Comparison of ENCODE assay signal across 9 cellular contexts in the genomic region with DNA sequence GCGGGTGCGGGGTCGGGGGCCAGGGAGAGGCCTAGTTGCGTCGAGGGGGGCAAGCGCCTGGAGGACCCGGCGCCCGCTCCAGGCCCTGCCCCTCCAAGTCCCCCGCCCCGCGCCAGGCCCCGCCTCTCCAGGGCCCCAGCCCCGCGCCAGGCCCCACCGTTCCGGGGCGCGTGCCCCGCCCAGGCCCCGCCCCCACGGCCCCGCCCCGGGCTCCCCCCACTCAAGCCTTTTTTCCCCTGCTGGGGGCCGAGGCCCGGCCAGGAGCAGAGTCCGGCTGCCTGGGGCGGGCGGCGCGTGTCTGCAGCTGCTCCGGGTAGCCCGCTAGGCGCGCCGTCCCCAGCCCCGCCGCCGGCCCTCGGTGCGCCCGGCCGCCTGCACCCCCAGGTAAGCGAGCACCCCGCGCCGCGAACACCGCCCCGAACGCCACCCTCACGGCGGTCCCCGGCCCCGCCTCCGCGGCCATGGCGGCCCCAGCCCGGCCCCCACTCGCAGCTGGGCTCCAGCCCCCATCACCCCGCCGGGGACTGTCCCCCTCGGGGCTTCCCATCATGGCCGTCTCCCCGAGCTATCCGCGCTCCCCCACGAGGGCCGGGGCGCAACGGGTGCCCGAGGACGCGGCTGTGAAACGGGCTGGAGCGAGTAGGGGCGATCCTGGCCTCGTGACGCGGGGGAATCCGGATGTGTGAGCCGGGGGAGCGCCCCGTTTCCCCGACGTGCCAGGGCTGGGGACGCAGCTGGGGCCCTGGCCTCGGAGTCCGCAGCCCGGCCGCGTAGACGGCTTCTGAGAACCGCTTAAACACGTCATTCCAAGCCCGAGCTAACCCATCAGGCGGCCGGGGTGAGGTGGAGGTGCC. TPM values are rescaled to one million over a fixed set of nuclear protein-coding genes. Genes with fewer than 3 reads are reported as not detected.
DNase-seq lines count a peak whose midpoint lies in the region; ATAC-seq and TF ChIP-seq lines count a peak whose summit lies in the region.
"Had no signal": no experiment of that assay in that cellular context is flagged by ENCODE, and none has a peak within 500 bp of the region (broad histone marks: within the 10 kb centered on the region; RNA-seq: fewer than 3 reads in every experiment).

A gene with protein sequence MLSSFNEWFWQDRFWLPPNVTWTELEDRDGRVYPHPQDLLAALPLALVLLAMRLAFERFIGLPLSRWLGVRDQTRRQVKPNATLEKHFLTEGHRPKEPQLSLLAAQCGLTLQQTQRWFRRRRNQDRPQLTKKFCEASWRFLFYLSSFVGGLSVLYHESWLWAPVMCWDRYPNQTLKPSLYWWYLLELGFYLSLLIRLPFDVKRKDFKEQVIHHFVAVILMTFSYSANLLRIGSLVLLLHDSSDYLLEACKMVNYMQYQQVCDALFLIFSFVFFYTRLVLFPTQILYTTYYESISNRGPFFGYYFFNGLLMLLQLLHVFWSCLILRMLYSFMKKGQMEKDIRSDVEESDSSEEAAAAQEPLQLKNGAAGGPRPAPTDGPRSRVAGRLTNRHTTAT (plus strand): TSS at position 260 of the 854 bp plus-strand sequence. CDS start 41,707 bp downstream, outside the sequence.

- H3K4me1 ChIP-seq in prostate gland (replicated peaks) (peaks cover 15% of the 10 kb centered on the region), upper lobe of left lung (peaks cover 12 to 25% (median 20%) of the 10 kb centered on the region in 4 donors)

- 0 to 2% (median 1%) methylated on average over 47 to 98 of the region's 98 CpGs for WGBS in adipose tissue, 3 donors
- 2% methylated on average over 67 of the region's 98 CpGs for WGBS in prostate gland
- 0% methylated on average over 19 of the region's 98 CpGs; no CpG with 5 or more reads in 1 of the 2 donors for WGBS in upper lobe of left lung, 2 donors

- H3K9me3 ChIP-seq in prostate gland (no peaks in the 10 kb centered on the region), upper lobe of left lung (no peaks in the 10 kb centered on the region)

- H3K27me3 ChIP-seq in prostate gland (replicated peaks; ENCODE audit: insufficient read depth): no peaks in the 10 kb centered on the region
- peaks cover 0 to 10% (median 0%) of the 10 kb centered on the region in 4 donors for H3K27me3 ChIP-seq in upper lobe of left lung

- ATAC-seq in GM19395 (IDR thresholded peaks at IDR 0.05; ENCODE audit: unreplicated experiment): peak; percentile 60
- peak; percentile 52 for ATAC-seq in HG03571 (IDR thresholded peaks at IDR 0.05; ENCODE audit: unreplicated experiment)
- peak; percentile 96 for ATAC-seq in left ventricle myocardium superior
- ATAC-seq in upper lobe of left lung (ENCODE audit: low FRiP score in 2 of 2): peak; percentile 73 to 94

- DNase-seq in CD1c-positive myeloid dendritic cell (ENCODE audit: extremely low spot score) (peak; percentile 42), left ventricle myocardium superior (peak; percentile 89), prostate gland (ENCODE audit: low spot score) (peak; percentile 76), upper lobe of left lung (peak; percentile 74 to 96)

- H3K4me3 ChIP-seq in prostate gland: peak within 1 kb of the TSS; percentile 82 to 98
- H3K4me3 ChIP-seq in upper lobe of left lung: peak within 1 kb of the TSS; percentile 63 to 91 (median 84)

- no peak for TF ChIP-seq EP300 in upper lobe of left lung (IDR thresholded peaks at IDR 0.05)

- H3K27ac ChIP-seq in adipose tissue (ENCODE audit: low read depth, low read length): no peak within 1 kb of the TSS
- H3K27ac ChIP-seq in prostate gland: peak within 1 kb of the TSS; percentile 92 to 93
- H3K27ac ChIP-seq in upper lobe of left lung: peak within 1 kb of the TSS; percentile 76 to 88 (median 84)
- H3K27ac ChIP-seq: KMS-11 had no signal

- TF ChIP-seq CTCF in prostate gland (IDR thresholded peaks at IDR 0.05) (no peak), upper lobe of left lung (IDR thresholded peaks at IDR 0.05) (no peak)

- intact Hi-C loops in T-helper 1 cell treated with Interleukin-12 subunit alpha and Interleukin-12 subunit beta and Interleukin-4 antibody, amounts not matched to agents 30 ng/mL and 1 ng/mL, for 36 hours (cut with micrococcal nuclease): loop anchor here (1.0 to 5.0 kb wide), 5 partner anchors 15 to 99 kb away; a partner anchor contains a TSS
- intact Hi-C loops in left ventricle myocardium superior (cut with micrococcal nuclease) (no loop called here), prostate gland (cut with DNase I) (no loop called here)

- H3K36me3 ChIP-seq in prostate gland: no peaks in the 10 kb centered on the region
- peaks cover 0 to 4% (median 0%) of the 10 kb centered on the region in 4 donors for H3K36me3 ChIP-seq in upper lobe of left lung

- TF ChIP-seq POLR2A in prostate gland (IDR thresholded peaks at IDR 0.05) (peak; percentile 44), upper lobe of left lung (IDR thresholded peaks at IDR 0.05) (peak in 1 of 4 donors; percentile 56)

RNA-seq across cellular contexts. Expression of the gene that starts here (rescaled TPM):
- 29.8 and 37.2 TPM in 2 replicates for total RNA-seq in T-helper 1 cell treated with Interleukin-12 subunit alpha and Interleukin-12 subunit beta and Interleukin-4 antibody, amounts not matched to agents 30 ng/mL and 1 ng/mL, for 36 hours
- 10 to 100 TPM; 16.2 to 66.3 (median 23.4) TPM for polyA plus RNA-seq in adipose tissue
- total RNA-seq in left ventricle myocardium superior (20.9 TPM), prostate gland (100 to 1,000 TPM; 170 to 176 TPM), upper lobe of left lung (100 to 1,000 TPM in 1 of 6 donors, 10 to 100 TPM in 5; 55.5 to 131 (median 63.8) TPM)
